1 cellular context compared by ENCODE assay signal in the genomic region with DNA sequence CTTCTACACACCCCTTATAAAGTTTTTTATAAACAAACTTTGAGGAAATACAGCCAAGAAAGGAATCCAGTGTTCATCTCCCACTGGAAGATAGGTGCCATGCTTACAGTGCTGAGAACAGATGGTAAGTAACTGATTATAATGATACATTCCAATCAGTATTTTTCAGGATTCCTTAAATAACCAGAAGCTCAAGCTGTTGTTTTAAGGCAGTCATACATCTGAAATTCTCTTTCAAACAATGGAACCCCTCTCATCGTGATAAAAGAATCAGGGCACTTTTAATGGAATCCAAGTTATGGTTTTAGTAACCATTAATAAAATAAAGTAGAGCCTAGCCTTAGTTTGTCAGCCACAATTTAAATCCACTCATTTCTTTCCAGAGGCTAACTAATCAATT.
TF ChIP-seq lines count a peak whose summit lies in the region.

No MANE protein-coding gene starts in this region.

TF ChIP-seq in SK-N-SH, 30 proteins besides CTCF, POLR2A, EP300 and RAD21 (continued from another document):
- TF ChIP-seq, protein P1, sequence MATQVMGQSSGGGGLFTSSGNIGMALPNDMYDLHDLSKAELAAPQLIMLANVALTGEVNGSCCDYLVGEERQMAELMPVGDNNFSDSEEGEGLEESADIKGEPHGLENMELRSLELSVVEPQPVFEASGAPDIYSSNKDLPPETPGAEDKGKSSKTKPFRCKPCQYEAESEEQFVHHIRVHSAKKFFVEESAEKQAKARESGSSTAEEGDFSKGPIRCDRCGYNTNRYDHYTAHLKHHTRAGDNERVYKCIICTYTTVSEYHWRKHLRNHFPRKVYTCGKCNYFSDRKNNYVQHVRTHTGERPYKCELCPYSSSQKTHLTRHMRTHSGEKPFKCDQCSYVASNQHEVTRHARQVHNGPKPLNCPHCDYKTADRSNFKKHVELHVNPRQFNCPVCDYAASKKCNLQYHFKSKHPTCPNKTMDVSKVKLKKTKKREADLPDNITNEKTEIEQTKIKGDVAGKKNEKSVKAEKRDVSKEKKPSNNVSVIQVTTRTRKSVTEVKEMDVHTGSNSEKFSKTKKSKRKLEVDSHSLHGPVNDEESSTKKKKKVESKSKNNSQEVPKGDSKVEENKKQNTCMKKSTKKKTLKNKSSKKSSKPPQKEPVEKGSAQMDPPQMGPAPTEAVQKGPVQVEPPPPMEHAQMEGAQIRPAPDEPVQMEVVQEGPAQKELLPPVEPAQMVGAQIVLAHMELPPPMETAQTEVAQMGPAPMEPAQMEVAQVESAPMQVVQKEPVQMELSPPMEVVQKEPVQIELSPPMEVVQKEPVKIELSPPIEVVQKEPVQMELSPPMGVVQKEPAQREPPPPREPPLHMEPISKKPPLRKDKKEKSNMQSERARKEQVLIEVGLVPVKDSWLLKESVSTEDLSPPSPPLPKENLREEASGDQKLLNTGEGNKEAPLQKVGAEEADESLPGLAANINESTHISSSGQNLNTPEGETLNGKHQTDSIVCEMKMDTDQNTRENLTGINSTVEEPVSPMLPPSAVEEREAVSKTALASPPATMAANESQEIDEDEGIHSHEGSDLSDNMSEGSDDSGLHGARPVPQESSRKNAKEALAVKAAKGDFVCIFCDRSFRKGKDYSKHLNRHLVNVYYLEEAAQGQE (IDR thresholded peaks at IDR 0.05; ENCODE audit: low read depth, low read length), result no peak
- TF ChIP-seq RFX5 (IDR thresholded peaks at IDR 0.05; ENCODE audit: low read length) (no peak), SMC3 (IDR thresholded peaks at IDR 0.05; ENCODE audit: low read depth, low read length) (no peak), FOXM1 (IDR thresholded peaks at IDR 0.05; ENCODE audit: low read depth) (no peak)
- TF ChIP-seq, protein P2, sequence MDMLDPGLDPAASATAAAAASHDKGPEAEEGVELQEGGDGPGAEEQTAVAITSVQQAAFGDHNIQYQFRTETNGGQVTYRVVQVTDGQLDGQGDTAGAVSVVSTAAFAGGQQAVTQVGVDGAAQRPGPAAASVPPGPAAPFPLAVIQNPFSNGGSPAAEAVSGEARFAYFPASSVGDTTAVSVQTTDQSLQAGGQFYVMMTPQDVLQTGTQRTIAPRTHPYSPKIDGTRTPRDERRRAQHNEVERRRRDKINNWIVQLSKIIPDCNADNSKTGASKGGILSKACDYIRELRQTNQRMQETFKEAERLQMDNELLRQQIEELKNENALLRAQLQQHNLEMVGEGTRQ (IDR thresholded peaks at IDR 0.05; ENCODE audit: borderline replicate concordance, low read depth, low read length), result no peak
